Comparison of ENCODE assay signal across 17 cellular contexts in genomic region chr15:59282515-59283337, GRCh38.
DNase-seq lines count a peak whose midpoint lies in the region; ATAC-seq, FAIRE-seq and TF ChIP-seq lines count a peak whose summit lies in the region.
"Had no signal": no experiment of that assay in that cellular context is flagged by ENCODE, and none has a peak within 500 bp of the region (broad histone marks: within the 10 kb centered on the region; RNA-seq: fewer than 3 reads in every experiment).

No MANE protein-coding gene starts in this region.

- intact Hi-C loops in Right ventricle myocardium superior (cut with DNase I) = no loop called here

- DNase-seq in GM12892 (ENCODE audit: insufficient read length) = no peak
- DNase-seq in Peyer's patch = no peak
- no peak for DNase-seq in epithelial cell of prostate (ENCODE audit: low read depth, low spot score)
- peak; percentile 70 for DNase-seq in renal cortical epithelial cell (ENCODE audit: low read depth)
- no peak for DNase-seq in Right ventricle myocardium superior
- DNase-seq in activated T-cell treated with anti-CD3 and anti-CD28 coated beads, Interleukin-2, amount 50 U/mL, for 48 hours = no peak
- no peak for DNase-seq in NCI-H1930 (lab: John Stamatoyannopoulos, UW)
- DNase-seq: activated CD4-positive, CD25-positive, alpha-beta regulatory T cell; brain microvascular endothelial cell; C1 segment of cervical spinal cord; DND-41; effector CD8-positive, alpha-beta T cell; left colon; NCI-H1092; ovary; stimulated activated CD4-positive, alpha-beta T cell treated with anti-CD3 and anti-CD28 coated beads, Interleukin-2, amount 100 ng/mL, for 48 hours had no signal

- ATAC-seq in Right ventricle myocardium superior (ENCODE audit: poor library complexity) = no peak

- no peak overlapping the region for H3K4me3 ChIP-seq in Peyer's patch
- H3K4me3 ChIP-seq: mucosa of descending colon, ovary had no signal

- no peak for FAIRE-seq in GM12892 (lab: Jason Lieb, UNC)

- H3K36me3 ChIP-seq in Peyer's patch = no peaks in the 10 kb centered on the region
- H3K36me3 ChIP-seq: brain microvascular endothelial cell, ovary had no signal

- H3K27me3 ChIP-seq in Peyer's patch = no peaks in the 10 kb centered on the region
- H3K27me3 ChIP-seq: brain microvascular endothelial cell, ovary had no signal

- H3K27ac ChIP-seq in Peyer's patch (peak overlapping the region in 3 of 4 donors; percentile 31 to 85 (median 82)), epithelial cell of prostate (peak overlapping the region; percentile 96)
- H3K27ac ChIP-seq: brain microvascular endothelial cell, ovary had no signal

- H3K4me1 ChIP-seq in Peyer's patch = peaks cover 0 to 35% (median 2%) of the 10 kb centered on the region in 4 donors

- TF ChIP-seq POLR2A in GM12892 (IDR thresholded peaks at IDR 0.05; ENCODE audit: low read depth, low read length) (0 out of 2 replicates have a peak, but pooled peaks have one; percentile 6), Peyer's patch (IDR thresholded peaks at IDR 0.05) (no peak)

- no peaks in the 10 kb centered on the region for H3K9me3 ChIP-seq in Peyer's patch
- H3K9me3 ChIP-seq: mucosa of descending colon, ovary had no signal

- TF ChIP-seq CTCF in Peyer's patch (IDR thresholded peaks at IDR 0.05) = no peak
